Comparison of ENCODE assay signal across 12 cellular contexts in the genomic region with DNA sequence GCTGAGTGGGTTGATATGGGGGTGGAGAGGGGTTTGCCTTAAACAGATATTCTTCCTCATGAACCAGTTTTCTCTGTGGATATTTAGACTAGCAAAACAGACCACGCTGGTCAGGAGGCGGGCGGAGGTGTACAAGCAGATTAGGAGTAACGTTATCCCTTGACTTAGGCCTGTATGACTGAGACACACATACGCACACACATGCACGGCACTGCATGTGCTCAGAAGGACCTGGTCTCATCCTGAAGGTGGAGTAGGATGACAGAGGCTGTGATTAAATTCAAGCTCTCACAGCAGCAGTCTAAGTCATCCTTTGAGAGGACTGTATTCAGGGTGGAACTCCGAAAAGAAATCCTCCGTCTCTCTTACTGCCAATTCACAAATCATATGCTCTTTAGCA.
A peak's percentile ranks its signal among the peaks of the same experiment; 100 is the strongest.
DNase-seq lines count a peak whose midpoint lies in the region; ATAC-seq, FAIRE-seq and TF ChIP-seq lines count a peak whose summit lies in the region.
"Had no signal": no experiment of that assay in that cellular context is flagged by ENCODE, and none has a peak within 500 bp of the region (broad histone marks: within the 10 kb centered on the region; RNA-seq: fewer than 3 reads in every experiment).

No MANE protein-coding gene starts in this region.

- no peaks in the 10 kb centered on the region for H3K27me3 ChIP-seq in upper lobe of left lung
- H3K27me3 ChIP-seq in naive thymus-derived CD4-positive, alpha-beta T cell (ENCODE audit: control insufficient read depth in 2 of 2, insufficient read depth in 2 of 2, low read length in 2 of 2): no peaks in the 10 kb centered on the region
- H3K27me3 ChIP-seq: dorsolateral prefrontal cortex had no signal

- no peak for TF ChIP-seq POLR2A in upper lobe of left lung (IDR thresholded peaks at IDR 0.05)

- POLR2A ChIA-PET in naive thymus-derived CD4-positive, alpha-beta T cell (lab: Charles Lee): no interaction called here

- H3K9me3 ChIP-seq in kidney (ENCODE audit: control insufficient read depth in 1 of 2, low read length in 2 of 2): no peaks in the 10 kb centered on the region
- H3K9me3 ChIP-seq in upper lobe of left lung: no peaks in the 10 kb centered on the region
- H3K9me3 ChIP-seq in naive thymus-derived CD4-positive, alpha-beta T cell (ENCODE audit: control insufficient read depth in 2 of 3, low read length in 3 of 3): no peaks in the 10 kb centered on the region

- FAIRE-seq in kidney (lab: Jason Lieb, UNC): no peak
- FAIRE-seq: GM12892 had no signal

- TF ChIP-seq CTCF in brain (conservative IDR thresholded peaks at IDR 0.05) (no peak), kidney (IDR thresholded peaks at IDR 0.05; ENCODE audit: borderline replicate concordance, extremely low read depth, insufficient read depth) (no peak), upper lobe of left lung (IDR thresholded peaks at IDR 0.05) (no peak)

- CTCF ChIA-PET in naive thymus-derived CD4-positive, alpha-beta T cell (lab: Charles Lee): no interaction called here

- 63 to 66% methylated on average over 8 of the region's 8 CpGs for WGBS in upper lobe of left lung, 2 donors

- intact Hi-C loops in kidney (cut with DNase I): no loop called here
- intact Hi-C loops in naive thymus-derived CD4-positive, alpha-beta T cell (cut with micrococcal nuclease): no loop called here

- peak overlapping the region; percentile 73 to 84 (median 79) for H3K4me3 Mint-ChIP-seq in brain
- H3K4me3 Mint-ChIP-seq in naive thymus-derived CD4-positive, alpha-beta T cell: no peak overlapping the region

- H3K27me3 Mint-ChIP-seq in brain: peaks cover 3% of the 10 kb centered on the region
- peaks cover 21 to 36% (median 26%) of the 10 kb centered on the region in 5 donors for H3K27me3 Mint-ChIP-seq in naive thymus-derived CD4-positive, alpha-beta T cell

- H3K4me3 ChIP-seq in kidney (ENCODE audit: low read length in 2 of 2): peak overlapping the region; percentile 28 to 32
- peak overlapping the region in 2 of 4 donors; percentile 1 to 6 for H3K4me3 ChIP-seq in upper lobe of left lung
- H3K4me3 ChIP-seq in naive thymus-derived CD4-positive, alpha-beta T cell (ENCODE audit: low read length): no peak overlapping the region

- H3K27ac ChIP-seq in kidney (ENCODE audit: low read depth in 2 of 2, low read length in 2 of 2): peak overlapping the region; percentile 28 to 49
- peak overlapping the region; percentile 4 to 56 (median 36) for H3K27ac ChIP-seq in upper lobe of left lung
- H3K27ac ChIP-seq in naive thymus-derived CD4-positive, alpha-beta T cell (ENCODE audit: low read depth, low read length): no peak overlapping the region

- no peaks in the 10 kb centered on the region for H3K4me1 ChIP-seq in kidney (ENCODE audit: control insufficient read depth in 1 of 2, insufficient read depth in 1 of 2, low read depth in 1 of 2, low read length in 2 of 2)
- peaks cover 0 to 4% (median 0%) of the 10 kb centered on the region in 4 donors for H3K4me1 ChIP-seq in upper lobe of left lung
- no peaks in the 10 kb centered on the region for H3K4me1 ChIP-seq in naive thymus-derived CD4-positive, alpha-beta T cell (ENCODE audit: control insufficient read depth in 2 of 2, insufficient read depth in 2 of 2, low read length in 2 of 2)

- peak in 1 of 2 donors; percentile 35 for ATAC-seq in upper lobe of left lung (ENCODE audit: low FRiP score in 2 of 2)
- no peak for ATAC-seq in naive thymus-derived CD4-positive, alpha-beta T cell
- no peak for ATAC-seq in HG02678 (IDR thresholded peaks at IDR 0.05; ENCODE audit: unreplicated experiment)
- no peak for ATAC-seq in GM19455 (IDR thresholded peaks at IDR 0.05; ENCODE audit: unreplicated experiment)
- ATAC-seq: activated naive CD4-positive, alpha-beta T cell treated with anti-CD3 and anti-CD28 coated beads, Interleukin-2, amount 50 U/mL, for 72 hours had no signal

- H3K9ac ChIP-seq in kidney (ENCODE audit: low read length in 2 of 2): peak overlapping the region; percentile 27 to 47

- H3K36me3 ChIP-seq in kidney (ENCODE audit: control insufficient read depth in 1 of 2, insufficient read depth in 2 of 2, low read length in 2 of 2) (no peaks in the 10 kb centered on the region), upper lobe of left lung (no peaks in the 10 kb centered on the region)
- H3K36me3 ChIP-seq in naive thymus-derived CD4-positive, alpha-beta T cell (ENCODE audit: control insufficient read depth in 2 of 3, insufficient read depth in 3 of 3, low read length in 3 of 3): no peaks in the 10 kb centered on the region

- peaks cover 17% of the 10 kb centered on the region for H3K4me1 Mint-ChIP-seq in brain
- no peaks in the 10 kb centered on the region for H3K4me1 Mint-ChIP-seq in naive thymus-derived CD4-positive, alpha-beta T cell

- peaks cover 0 to 4% (median 0%) of the 10 kb centered on the region in 5 experiments for H3K9me3 Mint-ChIP-seq in brain
- no peaks in the 10 kb centered on the region for H3K9me3 Mint-ChIP-seq in naive thymus-derived CD4-positive, alpha-beta T cell
- H3K9me3 Mint-ChIP-seq: activated naive CD4-positive, alpha-beta T cell treated with anti-CD3 and anti-CD28 coated beads, Interleukin-2, amount 50 U/mL, for 72 hours had no signal

- DNase-seq in NCI-H510A treated with DMSO at 0.1 percent for 48 hours (lab: John Stamatoyannopoulos, UW) (peak; percentile 63), NCI-H510A (lab: John Stamatoyannopoulos, UW) (no peak), kidney (no peak), upper lobe of left lung (no peak)
- no peak for DNase-seq in naive thymus-derived CD4-positive, alpha-beta T cell
- DNase-seq: DMS153 had no signal

- TF ChIP-seq EP300 in upper lobe of left lung (IDR thresholded peaks at IDR 0.05): no peak

- H3K36me3 Mint-ChIP-seq in brain: no peaks in the 10 kb centered on the region
- H3K36me3 Mint-ChIP-seq in naive thymus-derived CD4-positive, alpha-beta T cell: no peaks in the 10 kb centered on the region
- H3K36me3 Mint-ChIP-seq: activated naive CD4-positive, alpha-beta T cell treated with anti-CD3 and anti-CD28 coated beads, Interleukin-2, amount 50 U/mL, for 72 hours had no signal

- H3K27ac Mint-ChIP-seq in brain: peak overlapping the region in 4 of 5 experiments; percentile 63 to 94 (median 80)
- no peak overlapping the region for H3K27ac Mint-ChIP-seq in naive thymus-derived CD4-positive, alpha-beta T cell
- H3K27ac Mint-ChIP-seq: activated naive CD4-positive, alpha-beta T cell treated with anti-CD3 and anti-CD28 coated beads, Interleukin-2, amount 50 U/mL, for 72 hours had no signal

Comparison
In these comparisons a context has a peak if more than half of its experiments do, and no peak if none do; other contexts are left out.
1. H3K27ac Mint-ChIP-seq: peak in brain (4 of 5); none in naive thymus-derived CD4-positive, alpha-beta T cell (0 of 9).
2. H3K4me3 Mint-ChIP-seq: peak in brain (5 of 5); none in naive thymus-derived CD4-positive, alpha-beta T cell (0 of 10).